17 cellular contexts compared by ENCODE assay signal in genomic region chr19:58536852-58537798, GRCh38. TPM values are rescaled to one million over a fixed set of nuclear protein-coding genes. Genes with fewer than 3 reads are reported as not detected.
DNase-seq lines count a peak whose midpoint lies in the region; ATAC-seq, FAIRE-seq and TF ChIP-seq lines count a peak whose summit lies in the region.
"Had no signal": no experiment of that assay in that cellular context is flagged by ENCODE, and none has a peak within 500 bp of the region (broad histone marks: within the 10 kb centered on the region; RNA-seq: fewer than 3 reads in every experiment).

No MANE protein-coding gene starts in this region.

- no peaks in the 10 kb centered on the region for H3K9me3 Mint-ChIP-seq in activated T-cell treated with anti-CD3 and anti-CD28 coated beads, Interleukin-2, amount 50 U/mL, for 24 hours
- H3K9me3 Mint-ChIP-seq in nephron = no peaks in the 10 kb centered on the region
- H3K9me3 Mint-ChIP-seq: CD4-positive, CD25-positive, alpha-beta regulatory T cell had no signal

- CTCF ChIA-PET in K562 (lab: Yijun Ruan, JAX; ENCODE audit: low intra/inter-chr PET ratio) = no interaction called here

- H3K4me3 ChIP-seq in K562 = no peak overlapping the region

- no peak for FAIRE-seq in K562 (lab: Jason Lieb, UNC)
- FAIRE-seq: frontal cortex, urothelium cell line had no signal

- DNase-seq in activated T-cell treated with anti-CD3 and anti-CD28 coated beads, Interleukin-2, amount 50 U/mL, for 24 hours = no peak
- no peak for DNase-seq in activated T-cell treated with anti-CD3 and anti-CD28 coated beads for 4 hours
- no peak for DNase-seq in K562 (ENCODE audit: extremely low read depth in 1 of 4, low spot score in 3 of 4)
- no peak for DNase-seq in GM03348 (ENCODE audit: low spot score)
- no peak for DNase-seq in NCI-H510A treated with DMSO at 0.1 percent for 48 hours (lab: John Stamatoyannopoulos, UW)
- DNase-seq: CD4-positive, CD25-positive, alpha-beta regulatory T cell; NCI-H146; NCI-H226; Right ventricle myocardium superior; stimulated activated naive CD4-positive, alpha-beta T cell treated with Interleukin-2 at 50 U/mL for 16 hours; T-helper 9 cell had no signal

- H3K9ac ChIP-seq in K562 (ENCODE audit: insufficient read depth in 1 of 2, low read depth in 2 of 2, low read length in 2 of 2) = no peak overlapping the region

- peaks cover 9% of the 10 kb centered on the region for H3K4me1 Mint-ChIP-seq in activated T-cell treated with anti-CD3 and anti-CD28 coated beads, Interleukin-2, amount 50 U/mL, for 24 hours (ENCODE audit: low read depth)
- H3K4me1 Mint-ChIP-seq in nephron = peaks cover 5% of the 10 kb centered on the region

- no peaks in the 10 kb centered on the region for H4K20me1 ChIP-seq in K562 (replicated peaks; ENCODE audit: control insufficient read depth, insufficient read depth, low read length)

- no peak overlapping the region for H3K27ac Mint-ChIP-seq in activated T-cell treated with anti-CD3 and anti-CD28 coated beads, Interleukin-2, amount 50 U/mL, for 24 hours
- peak overlapping the region; percentile 95 to 96 (median 96) for H3K27ac Mint-ChIP-seq in nephron

- H3K36me3 Mint-ChIP-seq in activated T-cell treated with anti-CD3 and anti-CD28 coated beads, Interleukin-2, amount 50 U/mL, for 24 hours (ENCODE audit: low read depth) = no peaks in the 10 kb centered on the region
- H3K36me3 Mint-ChIP-seq in nephron (ENCODE audit: low read depth) = no peaks in the 10 kb centered on the region
- H3K36me3 Mint-ChIP-seq: CD4-positive, CD25-positive, alpha-beta regulatory T cell had no signal

- TF ChIP-seq RAD21 in K562 (CRISPR knock-in tag; conservative IDR thresholded peaks at IDR 0.05 in 1 of 2, IDR thresholded peaks at IDR 0.05 in 1 of 2) = no peak

- intact Hi-C loops in K562 (cut with micrococcal nuclease) = no loop called here

- TF ChIP-seq CTCF in K562 (IDR thresholded peaks at IDR 0.05 in 2 of 3, conservative IDR thresholded peaks at IDR 0.05 in 1 of 3; ENCODE audit: insufficient read depth in 2 of 3, low read depth in 1 of 3, low read length in 3 of 3) = no peak
- no peak for TF ChIP-seq CTCF in nephron (IDR thresholded peaks at IDR 0.05; ENCODE audit: unreplicated experiment in 3 of 3)

- peak; percentile 72 for ATAC-seq in K562
- no peak for ATAC-seq in HG03460 (IDR thresholded peaks at IDR 0.05; ENCODE audit: unreplicated experiment)

- no TSS peak for BruUV-seq in K562 (replicated peaks; lab: Mats Ljungman, UMichigan)

- no peak for TF ChIP-seq POLR2A in K562 (conservative IDR thresholded peaks at IDR 0.05)

- no peaks in the 10 kb centered on the region for H3K9me3 ChIP-seq in KOPT-K1 (ENCODE audit: insufficient read depth, low read length, poor library complexity, severe bottlenecking)
- no peaks in the 10 kb centered on the region for H3K9me3 ChIP-seq in K562 (replicated peaks; ENCODE audit: control insufficient read depth, insufficient read depth, low read depth, low read length)

- WGBS in K562 (ENCODE audit: insufficient coverage, low coverage, missing lambda C conversion rate) = 38% methylated on average over 7 of the region's 8 CpGs

- no peak overlapping the region for H3K4me2 ChIP-seq in K562 (ENCODE audit: insufficient read depth, low read length)

- in situ Hi-C loops in K562 (cut with MboI) = no loop called here

- H2AFZ ChIP-seq in K562 (ENCODE audit: low read depth, low read length) = no peak overlapping the region

- H3K79me2 ChIP-seq in K562 (ENCODE audit: control insufficient read depth, insufficient read depth, low read length) = no peaks in the 10 kb centered on the region

- POLR2A ChIA-PET in K562 (lab: Yijun Ruan, JAX) = no interaction called here

- peak overlapping the region; percentile 71 for H3K4me3 Mint-ChIP-seq in activated T-cell treated with anti-CD3 and anti-CD28 coated beads, Interleukin-2, amount 50 U/mL, for 24 hours
- H3K4me3 Mint-ChIP-seq in nephron = peak overlapping the region; percentile 17 to 86 (median 83)

- peaks cover 0 to 10% of the 10 kb centered on the region in 2 experiments; a peak in 2 of 5 replicates for H3K4me1 ChIP-seq in K562 (replicated peaks in 1 of 2; ENCODE audit: control insufficient read depth in 2 of 2, insufficient read depth in 2 of 2, low read length in 2 of 2)

- H3K27me3 ChIP-seq in K562 (ENCODE audit: control insufficient read depth in 2 of 2, insufficient read depth in 2 of 2, low read length in 2 of 2) = no peaks in the 10 kb centered on the region; a peak in 1 of 5 replicates

- no peak for TF ChIP-seq EP300 in K562 (IDR thresholded peaks at IDR 0.05; ENCODE audit: low read length)

- H3K9me1 ChIP-seq in K562 (ENCODE audit: control insufficient read depth, insufficient read depth, low read length) = no peaks in the 10 kb centered on the region

- H3K36me3 ChIP-seq in KOPT-K1 (ENCODE audit: insufficient read depth, low read length) (no peaks in the 10 kb centered on the region), K562 (ENCODE audit: control insufficient read depth, insufficient read depth, low read length) (no peaks in the 10 kb centered on the region)

- no peaks in the 10 kb centered on the region for H3K27me3 Mint-ChIP-seq in activated T-cell treated with anti-CD3 and anti-CD28 coated beads, Interleukin-2, amount 50 U/mL, for 24 hours
- peaks cover 15% of the 10 kb centered on the region for H3K27me3 Mint-ChIP-seq in nephron (ENCODE audit: low read depth)

- peak overlapping the region; percentile 66 for H3K27ac ChIP-seq in KOPT-K1 (ENCODE audit: low read depth, low read length, poor library complexity, severe bottlenecking)
- no peak overlapping the region for H3K27ac ChIP-seq in K562 (ENCODE audit: extremely low read depth, low read depth, low read length)
- H3K27ac ChIP-seq: coronary artery had no signal

RNA-seq across cellular contexts. Expression of gene TRIM28, which starts 6.7 kb away (rescaled TPM):
- total RNA-seq in K562 (2011; cell fraction: chromatin; rRNA removed; ENCODE audit: low replicate concordance) = 526 and 1,695 TPM in 2 replicates
- 1,048 and 1,300 TPM in 2 replicates for total RNA-seq in K562 (2011; cell fraction: nucleolus; rRNA removed)
- total RNA-seq in K562 (2011; cell fraction: nucleoplasm; rRNA removed) = 609 and 709 TPM in 2 replicates
- 779 and 1,386 TPM in 2 replicates for total RNA-seq in K562 (2014; rRNA removed)
- 358 and 467 TPM in 2 replicates for total RNA-seq in K562 (2014; rRNA removed; fragmentation: Illumina TruSeq; extraction: Trizol)
- total RNA-seq in K562 (2015; rRNA removed; fragmentation: Illumina TruSeq; extraction: Trizol) = 523 and 570 TPM in 2 replicates
- total RNA-seq in K562 (2021) = 752 and 797 TPM in 2 replicates
- 434 and 1,024 TPM in 2 replicates for polyA plus RNA-seq in K562 (2011; rRNA removed)
- polyA plus RNA-seq in K562 (2011; cell fraction: cytosol; rRNA removed) = 553 and 1,059 TPM in 2 replicates
- 1,513 and 2,015 TPM in 2 replicates for polyA plus RNA-seq in K562 (2011; cell fraction: nucleus; rRNA removed)
- 1,261 and 1,407 TPM in 2 replicates for polyA plus RNA-seq in K562 (2012)
- polyA plus RNA-seq in K562 (2014; fragmentation: Illumina TruSeq; extraction: Trizol) = 640 and 764 TPM in 2 replicates
- polyA plus RNA-seq in K562 (2014; fragmentation: Nextera tagmentation; extraction: Ambion mirVana) = 10 to 100 TPM; 12.1 to 29.3 TPM
- polyA plus RNA-seq in K562 (2014; rRNA removed) = 490 and 541 TPM in 2 replicates
- polyA minus RNA-seq in K562 (2011; rRNA and poly(A)+ RNA removed) = 826 and 1,247 TPM in 2 replicates
- 1,076 and 1,289 TPM in 2 replicates for polyA minus RNA-seq in K562 (2011; cell fraction: cytosol; rRNA and poly(A)+ RNA removed)
- polyA minus RNA-seq in K562 (2011; cell fraction: nucleus; rRNA and poly(A)+ RNA removed) = 406 and 505 TPM in 2 replicates

RNA-seq across cellular contexts. Expression of gene ZBTB45, which starts 17.5 kb away (rescaled TPM):
- total RNA-seq in K562 (2011; cell fraction: chromatin; rRNA removed; ENCODE audit: low replicate concordance) = 5.0 and 18.1 TPM in 2 replicates
- 20.8 and 21.2 TPM in 2 replicates for total RNA-seq in K562 (2011; cell fraction: nucleolus; rRNA removed)
- total RNA-seq in K562 (2011; cell fraction: nucleoplasm; rRNA removed) = 9.8 and 10.9 TPM in 2 replicates
- total RNA-seq in K562 (2014; rRNA removed) = 7.2 and 7.8 TPM in 2 replicates
- 0.32 and 0.58 TPM in 2 replicates for total RNA-seq in K562 (2014; rRNA removed; fragmentation: Illumina TruSeq; extraction: Trizol)
- 2.2 and 2.7 TPM in 2 replicates for total RNA-seq in K562 (2015; rRNA removed; fragmentation: Illumina TruSeq; extraction: Trizol)
- 14.0 and 16.1 TPM in 2 replicates for total RNA-seq in K562 (2021)
- polyA plus RNA-seq in K562 (2011; rRNA removed) = 1.4 and 4.0 TPM in 2 replicates
- polyA plus RNA-seq in K562 (2011; cell fraction: cytosol; rRNA removed) = 3.6 and 10.4 TPM in 2 replicates
- polyA plus RNA-seq in K562 (2011; cell fraction: nucleus; rRNA removed) = 7.2 and 14.2 TPM in 2 replicates
- 11.7 TPM in 2 replicates for polyA plus RNA-seq in K562 (2012)
- polyA plus RNA-seq in K562 (2014; fragmentation: Illumina TruSeq; extraction: Trizol) = 1.8 and 4.7 TPM in 2 replicates
- under 1 TPM; 0.08 to 0.13 TPM for polyA plus RNA-seq in K562 (2014; fragmentation: Nextera tagmentation; extraction: Ambion mirVana)
- 5.8 and 6.8 TPM in 2 replicates for polyA plus RNA-seq in K562 (2014; rRNA removed)
- polyA minus RNA-seq in K562 (2011; rRNA and poly(A)+ RNA removed) = 1.9 and 2.0 TPM in 2 replicates
- 5.1 and 6.6 TPM in 2 replicates for polyA minus RNA-seq in K562 (2011; cell fraction: cytosol; rRNA and poly(A)+ RNA removed)
- polyA minus RNA-seq in K562 (2011; cell fraction: nucleus; rRNA and poly(A)+ RNA removed) = 10.7 and 11.2 TPM in 2 replicates

RNA-seq across cellular contexts. Expression of gene CHMP2A, which starts 17.8 kb away (rescaled TPM):
- 34.9 and 55.0 TPM in 2 replicates for total RNA-seq in K562 (2011; cell fraction: chromatin; rRNA removed; ENCODE audit: low replicate concordance)
- 42.5 and 47.5 TPM in 2 replicates for total RNA-seq in K562 (2011; cell fraction: nucleolus; rRNA removed)
- 36.2 and 43.3 TPM in 2 replicates for total RNA-seq in K562 (2011; cell fraction: nucleoplasm; rRNA removed)
- total RNA-seq in K562 (2014; rRNA removed) (127 and 142 TPM in 2 replicates), K562 (2014; rRNA removed; fragmentation: Illumina TruSeq; extraction: Trizol) (49.3 and 58.4 TPM in 2 replicates), K562 (2015; rRNA removed; fragmentation: Illumina TruSeq; extraction: Trizol) (86.9 and 87.2 TPM in 2 replicates), K562 (2021) (88.4 and 89.8 TPM in 2 replicates)
- polyA plus RNA-seq in K562 (2011; rRNA removed) (81.7 and 86.7 TPM in 2 replicates), K562 (2014; fragmentation: Illumina TruSeq; extraction: Trizol) (110 and 112 TPM in 2 replicates), K562 (2014; fragmentation: Nextera tagmentation; extraction: Ambion mirVana) (10 to 100 TPM; 57.6 to 71.1 TPM), K562 (2014; rRNA removed) (154 and 159 TPM in 2 replicates)
- polyA plus RNA-seq in K562 (2011; cell fraction: cytosol; rRNA removed) = 111 and 116 TPM in 2 replicates
- 72.3 and 77.4 TPM in 2 replicates for polyA plus RNA-seq in K562 (2011; cell fraction: nucleus; rRNA removed)
- 122 and 150 TPM in 2 replicates for polyA plus RNA-seq in K562 (2012)
- polyA minus RNA-seq in K562 (2011; rRNA and poly(A)+ RNA removed) = 162 and 173 TPM in 2 replicates
- 59.5 and 70.2 TPM in 2 replicates for polyA minus RNA-seq in K562 (2011; cell fraction: cytosol; rRNA and poly(A)+ RNA removed)
- polyA minus RNA-seq in K562 (2011; cell fraction: nucleus; rRNA and poly(A)+ RNA removed) = 15.3 and 24.0 TPM in 2 replicates

RNA-seq across cellular contexts. Expression of gene UBE2M, which starts 21.3 kb away (rescaled TPM):
- total RNA-seq in K562 (2011; cell fraction: chromatin; rRNA removed; ENCODE audit: low replicate concordance) = 47.2 and 87.3 TPM in 2 replicates
- total RNA-seq in K562 (2011; cell fraction: nucleolus; rRNA removed) = 77.7 and 87.6 TPM in 2 replicates
- total RNA-seq in K562 (2011; cell fraction: nucleoplasm; rRNA removed) = 51.2 and 56.4 TPM in 2 replicates
- total RNA-seq in K562 (2014; rRNA removed) (101 and 139 TPM in 2 replicates), K562 (2014; rRNA removed; fragmentation: Illumina TruSeq; extraction: Trizol) (79.2 and 81.1 TPM in 2 replicates), K562 (2015; rRNA removed; fragmentation: Illumina TruSeq; extraction: Trizol) (85.7 and 86.5 TPM in 2 replicates), K562 (2021) (127 and 131 TPM in 2 replicates)
- polyA plus RNA-seq in K562 (2011; rRNA removed) (92.0 and 117 TPM in 2 replicates), K562 (2014; fragmentation: Illumina TruSeq; extraction: Trizol) (137 and 163 TPM in 2 replicates), K562 (2014; fragmentation: Nextera tagmentation; extraction: Ambion mirVana) (1 to 10 TPM in 1 of 2 experiments, under 1 TPM in 1; 0.92 to 1.5 TPM), K562 (2014; rRNA removed) (84.8 and 96.4 TPM in 2 replicates)
- 81.3 and 96.5 TPM in 2 replicates for polyA plus RNA-seq in K562 (2011; cell fraction: cytosol; rRNA removed)
- 119 and 126 TPM in 2 replicates for polyA plus RNA-seq in K562 (2011; cell fraction: nucleus; rRNA removed)
- 112 and 160 TPM in 2 replicates for polyA plus RNA-seq in K562 (2012)
- polyA minus RNA-seq in K562 (2011; rRNA and poly(A)+ RNA removed) = 69.1 and 92.2 TPM in 2 replicates
- 57.2 and 68.0 TPM in 2 replicates for polyA minus RNA-seq in K562 (2011; cell fraction: cytosol; rRNA and poly(A)+ RNA removed)
- polyA minus RNA-seq in K562 (2011; cell fraction: nucleus; rRNA and poly(A)+ RNA removed) = 15.5 and 29.4 TPM in 2 replicates

RNA-seq across cellular contexts. Expression of gene SLC27A5, which starts 25.3 kb away (rescaled TPM):
- total RNA-seq in K562 (2011; cell fraction: chromatin; rRNA removed; ENCODE audit: low replicate concordance) = 36.1 and 123 TPM in 2 replicates
- 97.2 and 108 TPM in 2 replicates for total RNA-seq in K562 (2011; cell fraction: nucleolus; rRNA removed)
- total RNA-seq in K562 (2011; cell fraction: nucleoplasm; rRNA removed) = 71.8 and 76.0 TPM in 2 replicates
- total RNA-seq in K562 (2014; rRNA removed) (101 and 152 TPM in 2 replicates), K562 (2014; rRNA removed; fragmentation: Illumina TruSeq; extraction: Trizol) (29.4 and 48.4 TPM in 2 replicates), K562 (2015; rRNA removed; fragmentation: Illumina TruSeq; extraction: Trizol) (42.2 and 45.2 TPM in 2 replicates), K562 (2021) (58.2 and 67.5 TPM in 2 replicates)
- polyA plus RNA-seq in K562 (2011; rRNA removed) (64.7 and 86.6 TPM in 2 replicates), K562 (2014; fragmentation: Illumina TruSeq; extraction: Trizol) (56.9 and 85.4 TPM in 2 replicates), K562 (2014; fragmentation: Nextera tagmentation; extraction: Ambion mirVana) (100 to 1,000 TPM; 316 to 318 TPM), K562 (2014; rRNA removed) (89.7 and 116 TPM in 2 replicates)
- polyA plus RNA-seq in K562 (2011; cell fraction: cytosol; rRNA removed) = 140 and 167 TPM in 2 replicates
- polyA plus RNA-seq in K562 (2011; cell fraction: nucleus; rRNA removed) = 86.2 and 95.1 TPM in 2 replicates
- 59.7 and 101 TPM in 2 replicates for polyA plus RNA-seq in K562 (2012)
- polyA minus RNA-seq in K562 (2011; rRNA and poly(A)+ RNA removed) = 29.8 and 50.1 TPM in 2 replicates
- 24.3 and 35.0 TPM in 2 replicates for polyA minus RNA-seq in K562 (2011; cell fraction: cytosol; rRNA and poly(A)+ RNA removed)
- 31.1 and 32.6 TPM in 2 replicates for polyA minus RNA-seq in K562 (2011; cell fraction: nucleus; rRNA and poly(A)+ RNA removed)
